14 cellular contexts compared by ENCODE assay signal in genomic region chr6:11427827-11428245, GRCh38.
DNase-seq lines count a peak whose midpoint lies in the region; ATAC-seq, FAIRE-seq and TF ChIP-seq lines count a peak whose summit lies in the region.
"Had no signal": no experiment of that assay in that cellular context is flagged by ENCODE, and none has a peak within 500 bp of the region (broad histone marks: within the 10 kb centered on the region; RNA-seq: fewer than 3 reads in every experiment).

No MANE protein-coding gene starts in this region.

- no peaks in the 10 kb centered on the region for H3K79me2 ChIP-seq in HepG2 (ENCODE audit: insufficient read depth, low read length)

- no peak overlapping the region for H3K4me3 Mint-ChIP-seq in T-helper 2 cell treated with Interferon-gamma antibody and Interleukin-4, amounts not matched to agents 5 μg/mL and 100 μg/mL, for 36 hours
- no peak overlapping the region for H3K4me3 Mint-ChIP-seq in activated T-helper 1 cell treated with anti-CD3 and anti-CD28 coated beads, Interleukin-12 subunit alpha, Interleukin-12 subunit beta, Interleukin-2, Interleukin-4 antibody, amounts not matched to agents 30 ng/mL and 10 ng/mL and 1 ng/mL, durations not matched to agents 14 hours and 24 hours and 36 hours

- intact Hi-C loops in activated T-helper 1 cell treated with anti-CD3 and anti-CD28 coated beads, Interleukin-12 subunit alpha, Interleukin-12 subunit beta, Interleukin-2, Interleukin-4 antibody, amounts not matched to agents 30 ng/mL and 10 ng/mL and 1 ng/mL, durations not matched to agents 14 hours and 24 hours and 36 hours (cut with micrococcal nuclease) = no loop called here
- intact Hi-C loops in HepG2 (cut with micrococcal nuclease; ENCODE audit: unreplicated experiment) = no loop called here
- intact Hi-C loops in tibial artery (cut with DNase I; ENCODE audit: low total_unique reads) = no loop called here

- peak overlapping the region in 1 of 3 experiments; percentile 18; a peak in 1 of 6 replicates for H3K4me3 ChIP-seq in HepG2 (replicated peaks in 1 of 3; ENCODE audit: insufficient read depth in 1 of 3, low read depth in 2 of 3, low read length in 3 of 3)
- no peak overlapping the region for H3K4me3 ChIP-seq in tibial artery
- H3K4me3 ChIP-seq: psoas muscle had no signal

- H3K4me1 ChIP-seq in HepG2 (ENCODE audit: insufficient read depth, low read length) = peaks cover 99% of the 10 kb centered on the region
- peaks cover 0 to 95% (median 20%) of the 10 kb centered on the region in 4 donors for H3K4me1 ChIP-seq in tibial artery

- in situ Hi-C loops in HepG2 (cut with HindIII; ENCODE audit: extremely low pct_ligation_motif_present, low pct_unique_long_range_greater_than_20kb) = no loop called here

- peak overlapping the region; percentile 71 for H3K27ac ChIP-seq in HepG2 (ENCODE audit: extremely low read length, insufficient read depth, low read length)
- peak overlapping the region; percentile 17 to 62 for H3K27ac ChIP-seq in tibial artery
- H3K27ac ChIP-seq: psoas muscle had no signal

- TF ChIP-seq POLR2A in HepG2 (IDR thresholded peaks at IDR 0.05; ENCODE audit: insufficient read depth in 1 of 2, low read depth in 2 of 2, low read length in 2 of 2) = no peak

- peak in 1 of 2 experiments; percentile 47; a peak in 1 of 4 replicates for TF ChIP-seq EP300 in HepG2 (IDR thresholded peaks at IDR 0.05; ENCODE audit: low read depth in 2 of 2, low read length in 2 of 2)
- TF ChIP-seq EP300 in HepG2 (CRISPR knock-in tag; IDR thresholded peaks at IDR 0.05; ENCODE audit: borderline replicate concordance) = no peak; the same call in 1 of the 2 replicates

- H3K4me1 Mint-ChIP-seq in T-helper 2 cell treated with Interferon-gamma antibody and Interleukin-4, amounts not matched to agents 5 μg/mL and 100 μg/mL, for 36 hours (ENCODE audit: low read depth) = peaks cover 26% of the 10 kb centered on the region
- peaks cover 42% of the 10 kb centered on the region for H3K4me1 Mint-ChIP-seq in activated T-helper 1 cell treated with anti-CD3 and anti-CD28 coated beads, Interleukin-12 subunit alpha, Interleukin-12 subunit beta, Interleukin-2, Interleukin-4 antibody, amounts not matched to agents 30 ng/mL and 10 ng/mL and 1 ng/mL, durations not matched to agents 14 hours and 24 hours and 36 hours (ENCODE audit: low read depth)

- H3K9me3 ChIP-seq in HepG2 (ENCODE audit: low read length) (no peaks in the 10 kb centered on the region), tibial artery (no peaks in the 10 kb centered on the region)
- H3K9me3 ChIP-seq: psoas muscle had no signal

- no peaks in the 10 kb centered on the region for H3K9me3 Mint-ChIP-seq in T-helper 2 cell treated with Interferon-gamma antibody and Interleukin-4, amounts not matched to agents 5 μg/mL and 100 μg/mL, for 36 hours
- no peaks in the 10 kb centered on the region for H3K9me3 Mint-ChIP-seq in activated T-helper 1 cell treated with anti-CD3 and anti-CD28 coated beads, Interleukin-12 subunit alpha, Interleukin-12 subunit beta, Interleukin-2, Interleukin-4 antibody, amounts not matched to agents 30 ng/mL and 10 ng/mL and 1 ng/mL, durations not matched to agents 14 hours and 24 hours and 36 hours

- H3K27me3 ChIP-seq in HepG2 (ENCODE audit: control insufficient read depth in 1 of 2, insufficient read depth in 2 of 2, low read length in 2 of 2) (no peaks in the 10 kb centered on the region), tibial artery (no peaks in the 10 kb centered on the region)

- ATAC-seq in HepG2 (peak; percentile 18), GM19324 (IDR thresholded peaks at IDR 0.05; ENCODE audit: low FRiP score, unreplicated experiment) (no peak)
- ATAC-seq: activated naive CD4-positive, alpha-beta T cell treated with anti-CD3 and anti-CD28 coated beads, Interleukin-2, amount 50 U/mL, for 72 hours had no signal

- no peaks in the 10 kb centered on the region for H4K20me1 ChIP-seq in HepG2 (ENCODE audit: insufficient read depth, low read length)

- TF ChIP-seq CTCF in HepG2 (CRISPR knock-in tag; IDR thresholded peaks at IDR 0.05) (no peak), tibial artery (IDR thresholded peaks at IDR 0.05) (no peak)

- H2AFZ ChIP-seq in HepG2 (ENCODE audit: low read length) = no peak overlapping the region

- H3K9ac ChIP-seq in HepG2 (ENCODE audit: insufficient read depth, low read depth, low read length) = peak overlapping the region; percentile 59

- no TSS peak for BruUV-seq in HepG2 (replicated peaks; lab: Mats Ljungman, UMichigan)

- no peaks in the 10 kb centered on the region for H3K36me3 Mint-ChIP-seq in T-helper 2 cell treated with Interferon-gamma antibody and Interleukin-4, amounts not matched to agents 5 μg/mL and 100 μg/mL, for 36 hours (ENCODE audit: low read depth)
- no peaks in the 10 kb centered on the region for H3K36me3 Mint-ChIP-seq in activated T-helper 1 cell treated with anti-CD3 and anti-CD28 coated beads, Interleukin-12 subunit alpha, Interleukin-12 subunit beta, Interleukin-2, Interleukin-4 antibody, amounts not matched to agents 30 ng/mL and 10 ng/mL and 1 ng/mL, durations not matched to agents 14 hours and 24 hours and 36 hours (ENCODE audit: low read depth)
- H3K36me3 Mint-ChIP-seq: activated naive CD4-positive, alpha-beta T cell treated with anti-CD3 and anti-CD28 coated beads, Interleukin-2, amount 50 U/mL, for 72 hours had no signal

- no peak for TF ChIP-seq RAD21 in HepG2 (CRISPR knock-in tag; IDR thresholded peaks at IDR 0.05)

- WGBS in HepG2 (ENCODE audit: low lambda C conversion rate) = 35% methylated on average over 7 of the region's 7 CpGs

- no peak for FAIRE-seq in HepG2 (lab: Jason Lieb, UNC)
- FAIRE-seq: A204.1 had no signal

- peak overlapping the region; percentile 52 for H3K4me2 ChIP-seq in HepG2 (ENCODE audit: low read depth, low read length)

- no peaks in the 10 kb centered on the region for H3K27me3 Mint-ChIP-seq in T-helper 2 cell treated with Interferon-gamma antibody and Interleukin-4, amounts not matched to agents 5 μg/mL and 100 μg/mL, for 36 hours (ENCODE audit: low read depth)
- H3K27me3 Mint-ChIP-seq in activated T-helper 1 cell treated with anti-CD3 and anti-CD28 coated beads, Interleukin-12 subunit alpha, Interleukin-12 subunit beta, Interleukin-2, Interleukin-4 antibody, amounts not matched to agents 30 ng/mL and 10 ng/mL and 1 ng/mL, durations not matched to agents 14 hours and 24 hours and 36 hours (ENCODE audit: insufficient read depth) = no peaks in the 10 kb centered on the region

- H3K36me3 ChIP-seq in HepG2 (replicated peaks in 1 of 2; ENCODE audit: control insufficient read depth in 1 of 2, insufficient read depth in 2 of 2, low read length in 2 of 2) (no peaks in the 10 kb centered on the region), tibial artery (no peaks in the 10 kb centered on the region)

- peak overlapping the region; percentile 23 for H3K27ac Mint-ChIP-seq in T-helper 2 cell treated with Interferon-gamma antibody and Interleukin-4, amounts not matched to agents 5 μg/mL and 100 μg/mL, for 36 hours
- peak overlapping the region; percentile 79 for H3K27ac Mint-ChIP-seq in activated T-helper 1 cell treated with anti-CD3 and anti-CD28 coated beads, Interleukin-12 subunit alpha, Interleukin-12 subunit beta, Interleukin-2, Interleukin-4 antibody, amounts not matched to agents 30 ng/mL and 10 ng/mL and 1 ng/mL, durations not matched to agents 14 hours and 24 hours and 36 hours
- H3K27ac Mint-ChIP-seq: activated naive CD4-positive, alpha-beta T cell treated with anti-CD3 and anti-CD28 coated beads, Interleukin-2, amount 50 U/mL, for 72 hours had no signal

- no peak for DNase-seq in T-helper 2 cell treated with Interferon-gamma antibody and Interleukin-4, amounts not matched to agents 5 μg/mL and 100 μg/mL, for 36 hours (ENCODE audit: low spot score)
- no peak for DNase-seq in T-helper 2 cell
- DNase-seq in activated T-helper 1 cell treated with anti-CD3 and anti-CD28 coated beads, Interleukin-12 subunit alpha, Interleukin-12 subunit beta, Interleukin-2, Interleukin-4 antibody, amounts not matched to agents 30 ng/mL and 10 ng/mL and 1 ng/mL, durations not matched to agents 14 hours and 24 hours and 36 hours (ENCODE audit: low spot score) = no peak
- DNase-seq in HepG2 (ENCODE audit: low spot score) = peak; percentile 55
- no peak for DNase-seq in tibial artery
- DNase-seq in DMS79 (lab: John Stamatoyannopoulos, UW) = no peak
- DNase-seq in medulla oblongata (ENCODE audit: extremely low spot score) = no peak
- DNase-seq: activated CD4-positive, alpha-beta T cell treated with anti-CD3 and anti-CD28 coated beads for 4 hours; NCI-H187 treated with DMSO at 0.1 percent for 48 hours; psoas muscle; SHP77 had no signal

- CTCF ChIA-PET in HepG2 (lab: Yijun Ruan, JAX; ENCODE audit: low intra/inter-chr PET ratio, low total read pairs) = no interaction called here

- POLR2A ChIA-PET in HepG2 (lab: Yijun Ruan, JAX) = interaction anchor here (1.6 to 2.2 kb wide), 2 partner anchors 60 to 195 kb away, joined by 8 to 10 read pairs; partner anchors contain the start of gene NEDD9

TF ChIP-seq in HepG2, 621 proteins besides CTCF, POLR2A, EP300 and RAD21 (continues in another document):
- TF ChIP-seq HNRNPL (IDR thresholded peaks at IDR 0.05; ENCODE audit: low read depth, low read length) = no peak
